Comparison of ENCODE assay signal across 21 cellular contexts in the genomic region with DNA sequence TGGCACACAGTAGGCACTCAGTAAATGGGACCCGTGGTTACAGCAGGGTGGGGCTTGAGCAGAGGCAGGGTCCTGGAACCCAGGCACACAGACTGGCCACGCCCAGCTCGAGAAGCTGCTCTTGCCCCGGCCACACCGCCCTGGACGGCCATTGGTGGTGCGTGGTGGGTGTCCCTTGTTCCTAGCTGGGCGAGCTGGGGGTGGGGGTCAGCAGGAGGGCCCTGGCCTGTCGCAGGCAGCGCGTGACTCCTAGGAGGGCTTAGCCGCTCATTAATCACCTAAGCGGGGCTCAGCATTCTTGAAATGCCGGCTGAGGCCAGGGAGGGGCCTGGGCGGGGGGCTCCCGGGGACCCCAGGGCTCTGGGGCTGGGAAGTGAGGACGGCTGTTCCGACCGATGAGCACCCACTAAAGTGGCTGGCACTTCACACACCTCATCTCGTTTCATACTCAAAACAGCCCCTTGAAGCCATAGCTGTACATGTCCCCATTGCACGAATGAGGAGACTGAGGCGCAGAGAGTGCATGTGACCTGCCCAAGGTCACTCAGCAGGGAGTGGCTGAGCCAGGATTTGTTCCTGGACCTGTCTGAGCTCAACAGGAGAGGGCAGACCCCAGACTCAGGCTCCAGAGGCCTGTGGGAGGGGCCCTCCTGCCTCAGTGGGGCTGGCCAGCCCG. TPM values are rescaled to one million over a fixed set of nuclear protein-coding genes. Genes with fewer than 3 reads are reported as not detected.
"Had no signal": no experiment of that assay in that cellular context is flagged by ENCODE, and none has a peak within 500 bp of the region (broad histone marks: within the 10 kb centered on the region; RNA-seq: fewer than 3 reads in every experiment).

No MANE protein-coding gene starts in this region.

- H3K4me3 ChIP-seq: adrenal gland, left lung, prostate gland, transverse colon had no signal

- H3K9me3 Mint-ChIP-seq: activated T-cell treated with anti-CD3 and anti-CD28 coated beads, Interleukin-2, amount 50 U/mL, for 24 hours; activated T-helper 17 cell treated with anti-CD3 and anti-CD28 coated beads, Interleukin-2, amount 50 U/mL, for 72 hours; immature natural killer cell; natural killer cell had no signal

- H3K36me3 Mint-ChIP-seq: activated naive CD8-positive, alpha-beta T cell; immature natural killer cell; natural killer cell had no signal

- H3K27me3 Mint-ChIP-seq: activated naive CD8-positive, alpha-beta T cell; activated T-cell treated with anti-CD3 and anti-CD28 coated beads, Interleukin-2, amount 50 U/mL, for 24 hours; activated T-helper 17 cell treated with anti-CD3 and anti-CD28 coated beads, Interleukin-2, amount 50 U/mL, for 72 hours had no signal

- ATAC-seq: activated CD8-positive, alpha-beta T cell treated with anti-CD3 and anti-CD28 coated beads, Interleukin-2, amount 10 ng/mL, durations not matched to agents 7 days and 5 days; left lung; natural killer cell; stimulated activated naive CD8-positive, alpha-beta T cell treated with anti-CD3 and anti-CD28 coated beads, Interleukin-15, Interleukin-2, amounts not matched to agents 100 U/mL and 50 U/mL, for 24 hours had no signal

- H3K27ac Mint-ChIP-seq: activated CD8-positive, alpha-beta T cell treated with anti-CD3 and anti-CD28 coated beads, Interleukin-2, amount 10 ng/mL, durations not matched to agents 7 days and 5 days; activated naive CD8-positive, alpha-beta T cell; activated T-cell treated with anti-CD3 and anti-CD28 coated beads, Interleukin-2, amount 50 U/mL, for 24 hours; activated T-helper 17 cell treated with anti-CD3 and anti-CD28 coated beads, Interleukin-2, amount 50 U/mL, for 72 hours; immature natural killer cell; natural killer cell had no signal

- H3K36me3 ChIP-seq: adrenal gland, left lung, prostate gland, transverse colon, WERI-Rb-1 had no signal

- H3K4me1 ChIP-seq: adrenal gland, left lung, prostate gland, transverse colon had no signal

- H3K27ac ChIP-seq: adrenal gland, left lung, prostate gland, transverse colon had no signal

- H3K4me3 Mint-ChIP-seq: activated CD8-positive, alpha-beta T cell treated with anti-CD3 and anti-CD28 coated beads, Interleukin-2, amount 10 ng/mL, durations not matched to agents 7 days and 5 days; activated naive CD8-positive, alpha-beta T cell; activated T-cell treated with anti-CD3 and anti-CD28 coated beads, Interleukin-2, amount 50 U/mL, for 24 hours; activated T-helper 17 cell treated with anti-CD3 and anti-CD28 coated beads, Interleukin-2, amount 50 U/mL, for 72 hours; immature natural killer cell; natural killer cell had no signal

- H3K9me3 ChIP-seq: adrenal gland, left lung, prostate gland, transverse colon had no signal

- H3K27me3 ChIP-seq: adrenal gland, transverse colon had no signal

- H3K4me1 Mint-ChIP-seq: activated T-helper 17 cell treated with anti-CD3 and anti-CD28 coated beads, Interleukin-2, amount 50 U/mL, for 72 hours; immature natural killer cell had no signal

- DNase-seq: activated CD4-positive, alpha-beta T cell treated with anti-CD3 and anti-CD28 coated beads for 1 hour; activated CD4-positive, alpha-beta T cell treated with anti-CD3 and anti-CD28 coated beads, Interleukin-2, amount 50 U/mL, for 1 hour; activated CD8-positive, alpha-beta T cell treated with anti-CD3 and anti-CD28 coated beads, Interleukin-2, amount 10 ng/mL, durations not matched to agents 7 days and 5 days; activated T-cell treated with anti-CD3 and anti-CD28 coated beads, Interleukin-2, amount 50 U/mL, for 24 hours; effector CD4-positive, alpha-beta T cell; immature natural killer cell; midbrain; natural killer cell; right cardiac atrium; stimulated activated CD4-positive, alpha-beta T cell treated with anti-CD3 and anti-CD28 coated beads, Interleukin-12 subunit alpha, Interleukin-12 subunit beta, amount 100 ng/mL, for 4 hours; stimulated activated CD4-positive, alpha-beta T cell treated with anti-CD3 and anti-CD28 coated beads, Interleukin-4, amount 100 ng/mL, for 4 hours; stimulated activated naive CD8-positive, alpha-beta T cell treated with anti-CD3 and anti-CD28 coated beads, Interleukin-15, Interleukin-2, amounts not matched to agents 100 U/mL and 50 U/mL, for 24 hours; T-helper 1 cell; transverse colon had no signal

RNA-seq across cellular contexts. Expression of gene MYRF, which starts 11.6 kb away (rescaled TPM):
- total RNA-seq: skeletal muscle tissue had no signal
